ENCODE assay signal across 1 cellular context in genomic region chrX:119399772-119400101, GRCh38.
TF ChIP-seq lines count a peak whose summit lies in the region.

No MANE protein-coding gene starts in this region.

TF ChIP-seq in GM12878, 131 proteins besides CTCF, POLR2A, EP300 and RAD21 (continued from another document):
- TF ChIP-seq, protein P1, sequence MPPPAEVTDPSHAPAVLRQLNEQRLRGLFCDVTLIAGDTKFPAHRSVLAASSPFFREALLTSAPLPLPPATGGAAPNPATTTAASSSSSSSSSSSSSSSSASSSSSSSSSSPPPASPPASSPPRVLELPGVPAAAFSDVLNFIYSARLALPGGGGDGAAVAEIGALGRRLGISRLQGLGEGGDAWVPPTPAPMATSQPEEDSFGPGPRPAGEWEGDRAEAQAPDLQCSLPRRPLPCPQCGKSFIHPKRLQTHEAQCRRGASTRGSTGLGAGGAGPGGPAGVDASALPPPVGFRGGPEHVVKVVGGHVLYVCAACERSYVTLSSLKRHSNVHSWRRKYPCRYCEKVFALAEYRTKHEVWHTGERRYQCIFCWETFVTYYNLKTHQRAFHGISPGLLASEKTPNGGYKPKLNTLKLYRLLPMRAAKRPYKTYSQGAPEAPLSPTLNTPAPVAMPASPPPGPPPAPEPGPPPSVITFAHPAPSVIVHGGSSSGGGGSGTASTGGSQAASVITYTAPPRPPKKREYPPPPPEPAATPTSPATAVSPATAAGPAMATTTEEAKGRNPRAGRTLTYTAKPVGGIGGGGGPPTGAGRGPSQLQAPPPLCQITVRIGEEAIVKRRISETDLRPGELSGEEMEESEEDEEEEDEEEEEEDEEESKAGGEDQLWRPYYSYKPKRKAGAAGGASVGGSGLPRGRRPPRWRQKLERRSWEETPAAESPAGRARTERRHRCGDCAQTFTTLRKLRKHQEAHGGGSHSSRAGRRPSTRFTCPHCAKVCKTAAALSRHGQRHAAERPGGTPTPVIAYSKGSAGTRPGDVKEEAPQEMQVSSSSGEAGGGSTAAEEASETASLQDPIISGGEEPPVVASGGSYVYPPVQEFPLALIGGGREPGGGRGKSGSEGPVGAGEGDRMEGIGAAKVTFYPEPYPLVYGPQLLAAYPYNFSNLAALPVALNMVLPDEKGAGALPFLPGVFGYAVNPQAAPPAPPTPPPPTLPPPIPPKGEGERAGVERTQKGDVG (CRISPR knock-in tag; IDR thresholded peaks at IDR 0.05) = no peak
- no peak for TF ChIP-seq CBX5 (IDR thresholded peaks at IDR 0.05; ENCODE audit: low read depth)
